In the genomic region with DNA sequence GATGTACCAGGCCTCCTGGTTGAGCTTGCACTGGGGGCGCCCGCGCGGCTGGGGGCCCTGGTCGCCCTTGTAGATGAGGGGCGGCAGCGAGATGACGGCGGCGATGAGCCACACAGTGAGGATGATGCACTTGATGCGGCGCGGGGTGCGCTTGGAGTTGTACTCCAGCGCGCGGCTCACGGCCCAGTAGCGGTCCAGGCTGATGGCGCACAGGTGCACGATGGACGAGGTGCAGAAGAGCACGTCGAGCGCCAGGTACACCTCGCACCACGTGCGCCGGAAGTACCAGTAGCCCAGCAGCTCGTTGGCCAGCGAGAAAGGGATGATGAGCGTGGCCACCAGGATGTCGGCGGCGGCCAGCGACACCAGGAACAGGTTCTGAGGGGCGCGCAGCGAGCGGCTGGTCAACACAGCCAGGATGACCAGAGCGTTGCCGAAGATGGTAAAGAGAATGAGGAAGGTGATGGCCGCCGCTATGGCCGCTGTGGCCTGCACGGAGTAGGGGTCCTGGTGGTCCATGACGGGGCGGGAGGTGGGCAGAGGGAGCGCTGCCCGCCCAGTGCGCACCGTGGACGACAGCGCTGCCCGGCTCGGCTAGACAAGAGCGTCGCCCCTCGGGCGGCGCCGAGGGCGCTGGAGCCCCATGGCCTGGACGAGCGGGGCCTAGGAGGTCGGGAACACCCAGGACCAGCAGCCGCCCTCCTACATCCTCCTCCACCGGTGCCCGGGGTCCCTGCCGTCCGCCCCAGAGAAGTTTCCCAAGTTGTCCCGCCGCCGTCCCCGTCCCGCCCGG, we compare ENCODE assay signal across 9 cellular contexts. TPM values are rescaled to one million over a fixed set of nuclear protein-coding genes. Genes with fewer than 3 reads are reported as not detected.
DNase-seq lines count a peak whose midpoint lies in the region; ATAC-seq, FAIRE-seq and TF ChIP-seq lines count a peak whose summit lies in the region.
"Had no signal": no experiment of that assay in that cellular context is flagged by ENCODE, and none has a peak within 500 bp of the region (broad histone marks: within the 10 kb centered on the region; RNA-seq: fewer than 3 reads in every experiment).

No MANE protein-coding gene starts in this region.

- H3K27me3 Mint-ChIP-seq in activated CD4-positive, alpha-beta memory T cell treated with anti-CD3 and anti-CD28 coated beads for 36 hours = peaks cover 30% of the 10 kb centered on the region

- H3K4me1 Mint-ChIP-seq in activated CD4-positive, alpha-beta memory T cell treated with anti-CD3 and anti-CD28 coated beads for 36 hours (ENCODE audit: low read depth) = peaks cover 13% of the 10 kb centered on the region

- no peak for TF ChIP-seq CTCF in right atrium auricular region (IDR thresholded peaks at IDR 0.05)

- no peak for TF ChIP-seq POLR2A in GM12891 (IDR thresholded peaks at IDR 0.05; ENCODE audit: low read depth, low read length)

- intact Hi-C loops in activated CD4-positive, alpha-beta memory T cell treated with anti-CD3 and anti-CD28 coated beads for 36 hours (cut with micrococcal nuclease) = loop anchor here (5.0 kb wide), 1 partner anchor 124 kb away; the partner anchor contains the start of gene ANKRD36C

- H3K9me3 ChIP-seq in right atrium auricular region = no peaks in the 10 kb centered on the region

- no peaks in the 10 kb centered on the region for H3K9me3 Mint-ChIP-seq in activated CD4-positive, alpha-beta memory T cell treated with anti-CD3 and anti-CD28 coated beads for 36 hours

- FAIRE-seq in GM12891 (lab: Jason Lieb, UNC) = peak; percentile 51

- peaks cover 3 to 6% of the 10 kb centered on the region in 2 donors for H3K27me3 ChIP-seq in right atrium auricular region

- H3K4me1 ChIP-seq in right atrium auricular region = peaks cover 0 to 20% of the 10 kb centered on the region in 2 donors

- POLR2A ChIA-PET in activated CD4-positive, alpha-beta memory T cell treated with anti-CD3 and anti-CD28 coated beads for 36 hours (lab: Charles Lee) = interaction anchor here (2.2 kb wide), 1 partner anchor 59 kb away, joined by 6 read pairs; no protein-coding TSS in a partner anchor

- peak overlapping the region; percentile 42 for H3K27ac Mint-ChIP-seq in activated CD4-positive, alpha-beta memory T cell treated with anti-CD3 and anti-CD28 coated beads for 36 hours

- ATAC-seq in HG02623 (IDR thresholded peaks at IDR 0.05; ENCODE audit: unreplicated experiment) (no peak), HG03097 (IDR thresholded peaks at IDR 0.05; ENCODE audit: low FRiP score, unreplicated experiment) (no peak)

- H3K27ac ChIP-seq in right atrium auricular region = peak overlapping the region in 1 of 2 donors; percentile 70

- H3K4me3 ChIP-seq in right atrium auricular region (peak overlapping the region; percentile 45 to 70), skeletal muscle cell (ENCODE audit: low read depth, low read length) (peak overlapping the region; percentile 37)

- DNase-seq in GM12891 (ENCODE audit: insufficient read length, low spot score) = peak; percentile 52
- DNase-seq in activated CD4-positive, alpha-beta memory T cell treated with anti-CD3 and anti-CD28 coated beads for 36 hours = no peak
- no peak for DNase-seq in right atrium auricular region (ENCODE audit: low spot score)
- no peak for DNase-seq in skeletal muscle cell (ENCODE audit: low read depth)
- DNase-seq in HCEC 1CT = no peak
- no peak for DNase-seq in HT-29 (ENCODE audit: low spot score)

- H3K36me3 Mint-ChIP-seq in activated CD4-positive, alpha-beta memory T cell treated with anti-CD3 and anti-CD28 coated beads for 36 hours = no peaks in the 10 kb centered on the region

- peak overlapping the region; percentile 63 for H3K4me3 Mint-ChIP-seq in activated CD4-positive, alpha-beta memory T cell treated with anti-CD3 and anti-CD28 coated beads for 36 hours

- CTCF ChIA-PET in activated CD4-positive, alpha-beta memory T cell treated with anti-CD3 and anti-CD28 coated beads for 36 hours (lab: Charles Lee) = interaction anchor here (1.0 to 6.0 kb wide), 13 partner anchors 8 to 135 kb away, joined by 3 to 68 read pairs (median 7); partner anchors contain the start of genes ANKRD36C, ASTL and STARD7

- H3K36me3 ChIP-seq in right atrium auricular region = no peaks in the 10 kb centered on the region

TF ChIP-seq in GM12891, 5 proteins besides CTCF, POLR2A, EP300 and RAD21:
- TF ChIP-seq POLR2AphosphoS5 (IDR thresholded peaks at IDR 0.05; ENCODE audit: low read depth, low read length) (no peak), POU2F2 (IDR thresholded peaks at IDR 0.05; ENCODE audit: low read depth, low read length) (no peak), SPI1 (IDR thresholded peaks at IDR 0.05; ENCODE audit: low read depth, low read length) (no peak), TAF1 (IDR thresholded peaks at IDR 0.05; ENCODE audit: low read depth, low read length) (no peak), PAX5 (IDR thresholded peaks at IDR 0.05; ENCODE audit: insufficient read depth, low read length, severe bottlenecking) (no peak)

RNA-seq across cellular contexts. Expression of gene ADRA2B, which starts 0.5 kb away (rescaled TPM):
- polyA plus RNA-seq in GM12891 (2012; ENCODE audit: low read depth, missing spikeins) = 0.18 TPM
- total RNA-seq in activated CD4-positive, alpha-beta memory T cell treated with anti-CD3 and anti-CD28 coated beads for 36 hours = under 1 TPM; 0.21 to 0.36 TPM
- 1 to 10 TPM in 1 of 2 donors, under 1 TPM in 1; 0.47 to 1.4 TPM for total RNA-seq in right atrium auricular region
- total RNA-seq in HT-29 (2014; rRNA removed; shearing (Covaris generic)) = 0.46 TPM in 1 of 2 replicates, not detected in the other
- total RNA-seq: fibroblast of lung had no signal

RNA-seq across cellular contexts. Expression of gene ASTL, which starts 22.5 kb away (rescaled TPM):
- 1.7 TPM for polyA plus RNA-seq in GM12891 (2012; ENCODE audit: low read depth, missing spikeins)
- total RNA-seq in activated CD4-positive, alpha-beta memory T cell treated with anti-CD3 and anti-CD28 coated beads for 36 hours = 1 to 10 TPM; 1.8 to 2.4 TPM
- not detected for total RNA-seq in right atrium auricular region
- 0.18 and 2.5 TPM in 2 replicates for total RNA-seq in HT-29 (2014; rRNA removed; shearing (Covaris generic))
- total RNA-seq: fibroblast of lung had no signal
- polyA plus RNA-seq: fibroblast of lung had no signal

RNA-seq across cellular contexts. Expression of gene DUSP2, which starts 29.4 kb away (rescaled TPM):
- 84.2 TPM for polyA plus RNA-seq in GM12891 (2012; ENCODE audit: low read depth, missing spikeins)
- 100 to 1,000 TPM; 522 to 539 TPM for total RNA-seq in activated CD4-positive, alpha-beta memory T cell treated with anti-CD3 and anti-CD28 coated beads for 36 hours
- 1 to 10 TPM; 4.0 to 9.0 TPM for total RNA-seq in right atrium auricular region
- total RNA-seq in HT-29 (2014; rRNA removed; shearing (Covaris generic)) = 73.5 and 75.7 TPM in 2 replicates
